ENCODE assay signal across 1 cellular context in the genomic region with DNA sequence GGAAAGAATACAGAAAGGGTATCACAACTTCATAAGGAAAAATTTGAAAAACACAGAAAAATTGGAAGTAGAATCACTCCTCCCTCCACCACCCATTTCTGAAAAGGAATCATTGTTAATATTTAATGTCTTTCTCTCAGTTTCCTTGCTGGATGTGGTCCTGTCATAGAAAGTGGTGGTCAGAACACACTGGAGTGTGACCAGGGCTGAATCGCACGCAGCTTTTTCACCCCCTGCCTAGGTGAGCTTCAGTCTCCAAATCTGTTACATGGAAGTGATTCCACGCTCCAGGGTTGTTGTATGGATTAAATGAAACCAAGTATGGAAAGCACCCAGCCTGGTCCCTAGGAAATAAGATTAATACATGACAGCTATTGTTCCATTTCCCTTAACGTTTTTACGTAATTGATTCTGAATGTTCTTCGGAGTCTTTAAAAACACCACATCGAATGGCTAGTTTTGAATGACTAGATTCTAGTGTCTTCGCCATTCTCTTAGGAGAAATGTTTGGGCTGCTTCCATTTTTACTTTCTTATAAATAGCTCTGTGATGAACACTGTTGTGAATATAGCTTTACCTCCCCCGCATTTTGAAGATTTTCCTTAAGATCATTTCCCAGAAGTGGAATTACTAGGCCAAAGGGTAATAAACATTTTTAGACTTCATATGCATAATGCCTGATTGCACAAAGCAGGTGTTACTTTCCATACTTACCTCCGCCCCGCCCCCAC.
TF ChIP-seq lines count a peak whose summit lies in the region.

No MANE protein-coding gene starts in this region.

TF ChIP-seq in IMR-90, 13 proteins besides CTCF, POLR2A, EP300 and RAD21:
- TF ChIP-seq MAFK (IDR thresholded peaks at IDR 0.05; ENCODE audit: low read depth, low read length): no peak
- TF ChIP-seq, protein P1, sequence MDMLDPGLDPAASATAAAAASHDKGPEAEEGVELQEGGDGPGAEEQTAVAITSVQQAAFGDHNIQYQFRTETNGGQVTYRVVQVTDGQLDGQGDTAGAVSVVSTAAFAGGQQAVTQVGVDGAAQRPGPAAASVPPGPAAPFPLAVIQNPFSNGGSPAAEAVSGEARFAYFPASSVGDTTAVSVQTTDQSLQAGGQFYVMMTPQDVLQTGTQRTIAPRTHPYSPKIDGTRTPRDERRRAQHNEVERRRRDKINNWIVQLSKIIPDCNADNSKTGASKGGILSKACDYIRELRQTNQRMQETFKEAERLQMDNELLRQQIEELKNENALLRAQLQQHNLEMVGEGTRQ (IDR thresholded peaks at IDR 0.05; ENCODE audit: low read depth, low read length): no peak
- TF ChIP-seq, protein P2, sequence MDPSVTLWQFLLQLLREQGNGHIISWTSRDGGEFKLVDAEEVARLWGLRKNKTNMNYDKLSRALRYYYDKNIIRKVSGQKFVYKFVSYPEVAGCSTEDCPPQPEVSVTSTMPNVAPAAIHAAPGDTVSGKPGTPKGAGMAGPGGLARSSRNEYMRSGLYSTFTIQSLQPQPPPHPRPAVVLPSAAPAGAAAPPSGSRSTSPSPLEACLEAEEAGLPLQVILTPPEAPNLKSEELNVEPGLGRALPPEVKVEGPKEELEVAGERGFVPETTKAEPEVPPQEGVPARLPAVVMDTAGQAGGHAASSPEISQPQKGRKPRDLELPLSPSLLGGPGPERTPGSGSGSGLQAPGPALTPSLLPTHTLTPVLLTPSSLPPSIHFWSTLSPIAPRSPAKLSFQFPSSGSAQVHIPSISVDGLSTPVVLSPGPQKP (IDR thresholded peaks at IDR 0.05; ENCODE audit: borderline replicate concordance, low read depth, low read length): no peak
- no peak for TF ChIP-seq SMC3 (IDR thresholded peaks at IDR 0.05; ENCODE audit: low read depth, low read length)
